31 cellular contexts compared by ENCODE assay signal in the genomic region with DNA sequence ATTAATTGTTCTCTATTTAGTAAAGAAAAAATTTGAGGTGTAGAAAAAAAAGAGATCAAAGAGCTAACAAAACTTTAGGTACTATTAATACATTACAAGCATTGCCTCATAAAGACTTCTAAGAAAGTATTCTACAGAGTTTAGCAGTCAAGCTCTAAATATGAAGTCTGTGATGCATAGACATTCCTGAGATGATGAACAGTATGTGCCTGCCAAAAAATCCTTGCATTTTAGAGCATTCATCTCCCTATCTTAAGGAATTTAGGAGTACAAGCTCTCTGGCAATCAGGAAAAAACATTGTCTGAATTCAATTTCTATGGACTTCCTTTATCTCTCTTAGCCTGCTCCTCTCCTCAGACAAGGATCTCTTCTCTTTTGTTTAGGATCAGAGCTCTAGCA.
DNase-seq lines count a peak whose midpoint lies in the region; ATAC-seq and TF ChIP-seq lines count a peak whose summit lies in the region.
"Had no signal": no experiment of that assay in that cellular context is flagged by ENCODE, and none has a peak within 500 bp of the region (broad histone marks: within the 10 kb centered on the region; RNA-seq: fewer than 3 reads in every experiment).

No MANE protein-coding gene starts in this region.

- H3K27ac ChIP-seq in HUES64 (ENCODE audit: low read depth, low read length): peak overlapping the region; percentile 52; the same call in 1 of the 2 replicates
- no peak overlapping the region for H3K27ac ChIP-seq in iPS-18a (ENCODE audit: low read length)
- H3K27ac ChIP-seq in aorta (ENCODE audit: low read depth in 1 of 2, low read length in 2 of 2): no peak overlapping the region
- H3K27ac ChIP-seq in testis: no peak overlapping the region
- H3K27ac ChIP-seq: A549, C4-2B, SJCRH30 had no signal

- no peaks in the 10 kb centered on the region for H3K4me1 Mint-ChIP-seq in CD14-positive monocyte
- H3K4me1 Mint-ChIP-seq: B cell; CD8-positive, alpha-beta memory T cell had no signal

- intact Hi-C loops in aorta (cut with DNase I): no loop called here
- intact Hi-C loops in testis (cut with DNase I; ENCODE audit: low total_unique reads): no loop called here
- intact Hi-C loops in CD14-positive monocyte (cut with micrococcal nuclease): no loop called here

- H3K9ac ChIP-seq in HUES64 (ENCODE audit: low read depth, low read length) (no peak overlapping the region), iPS-18a (ENCODE audit: low read length) (no peak overlapping the region)

- no peak overlapping the region for H3K27ac Mint-ChIP-seq in CD14-positive monocyte
- H3K27ac Mint-ChIP-seq: B cell; CD8-positive, alpha-beta memory T cell had no signal

- peaks cover 0 to 1% (median 0%) of the 10 kb centered on the region in 3 donors for H3K27me3 Mint-ChIP-seq in CD14-positive monocyte (ENCODE audit: low read depth in 3 of 3)
- H3K27me3 Mint-ChIP-seq: B cell; CD8-positive, alpha-beta memory T cell had no signal

- H3K36me3 Mint-ChIP-seq in CD14-positive monocyte: no peaks in the 10 kb centered on the region
- H3K36me3 Mint-ChIP-seq: CD8-positive, alpha-beta memory T cell had no signal

- H3K9me3 Mint-ChIP-seq in CD14-positive monocyte: peaks cover 0 to 9% (median 0%) of the 10 kb centered on the region in 7 donors

- H3K4me3 ChIP-seq in HUES64 (ENCODE audit: low read length): no peak overlapping the region
- no peak overlapping the region for H3K4me3 ChIP-seq in cardiac fibroblast (replicated peaks in 1 of 2; ENCODE audit: low read depth in 2 of 2, low read length in 2 of 2)
- peak overlapping the region; percentile 47 for H3K4me3 ChIP-seq in iPS-18a (ENCODE audit: low read length)
- no peak overlapping the region for H3K4me3 ChIP-seq in aorta (ENCODE audit: low read length in 2 of 2)
- H3K4me3 ChIP-seq in testis: no peak overlapping the region
- H3K4me3 ChIP-seq: A549, GM12878, SJCRH30 had no signal

- ATAC-seq in aorta (ENCODE audit: low FRiP score) (no peak), GM18861 (IDR thresholded peaks at IDR 0.05; ENCODE audit: unreplicated experiment) (no peak)
- ATAC-seq: A549, GM12878, HCT116, HepG2, PC-3, Right ventricle myocardium inferior, SK-N-SH treated with all-trans-retinoic acid at 6 μM for 48 hours had no signal

- TF ChIP-seq CTCF in cardiac fibroblast (IDR thresholded peaks at IDR 0.05; ENCODE audit: low read depth, low read length) (no peak), testis (IDR thresholded peaks at IDR 0.05) (no peak), CD14-positive monocyte (IDR thresholded peaks at IDR 0.05) (no peak)

- H3K9me3 ChIP-seq in HUES64 (ENCODE audit: insufficient read depth, low read depth, low read length): no peaks in the 10 kb centered on the region
- H3K9me3 ChIP-seq in iPS-18a (ENCODE audit: control insufficient read depth, low read depth, low read length): no peaks in the 10 kb centered on the region
- no peaks in the 10 kb centered on the region for H3K9me3 ChIP-seq in aorta (ENCODE audit: control insufficient read depth, low read length)
- H3K9me3 ChIP-seq in testis: no peaks in the 10 kb centered on the region
- H3K9me3 ChIP-seq: A549, SJCRH30 had no signal

- H3K36me3 ChIP-seq in HUES64 (ENCODE audit: insufficient read depth, low read length) (no peaks in the 10 kb centered on the region), iPS-18a (ENCODE audit: control insufficient read depth, low read depth, low read length) (no peaks in the 10 kb centered on the region), aorta (ENCODE audit: control insufficient read depth in 1 of 2, insufficient read depth in 2 of 2, low read length in 1 of 2) (no peaks in the 10 kb centered on the region), testis (ENCODE audit: low read depth, missing control alignments) (no peaks in the 10 kb centered on the region)
- H3K36me3 ChIP-seq: SJCRH30 had no signal

- no peak overlapping the region for H3K4me3 Mint-ChIP-seq in CD14-positive monocyte
- H3K4me3 Mint-ChIP-seq: B cell; CD8-positive, alpha-beta memory T cell had no signal

- H3K27me3 ChIP-seq in HUES64 (ENCODE audit: insufficient read depth, low read length) (peaks cover 18% of the 10 kb centered on the region), iPS-18a (ENCODE audit: control insufficient read depth, insufficient read depth, low read length) (peaks cover 11% of the 10 kb centered on the region), aorta (ENCODE audit: control insufficient read depth in 1 of 2, insufficient read depth in 2 of 2, low read length in 1 of 2) (peaks cover 0 to 1% of the 10 kb centered on the region in 2 donors), testis (no peaks in the 10 kb centered on the region)
- H3K27me3 ChIP-seq: SJCRH30 had no signal

- DNase-seq in cardiac fibroblast (ENCODE audit: low read depth in 2 of 2) (peak; percentile 1 to 15), non-pigmented ciliary epithelial cell (ENCODE audit: low read depth) (peak; percentile 2), aorta (no peak), testis (no peak), CD14-positive monocyte (ENCODE audit: low spot score) (no peak)
- DNase-seq: CD8-positive, alpha-beta memory T cell; DMS 273 treated with DMSO at 0.1 percent for 48 hours; DMS79; EL; GDM1; Karpas-422; NCI-H1092; NCI-H1417 treated with DMSO at 0.1 percent for 48 hours; NCI-H1694 treated with DMSO at 0.1 percent for 48 hours; NCI-H2081 treated with DMSO at 0.1 percent for 48 hours; NCI-H2171; NCI-H524 treated with DMSO at 0.1 percent for 48 hours; NCI-H774; PC-3; SJCRH30 had no signal

- no peak for TF ChIP-seq POLR2A in testis (IDR thresholded peaks at IDR 0.05)

- H3K4me1 ChIP-seq in HUES64 (ENCODE audit: insufficient read depth, low read length): peaks cover 40% of the 10 kb centered on the region
- H3K4me1 ChIP-seq in iPS-18a (ENCODE audit: control insufficient read depth, low read depth, low read length): peaks cover 35% of the 10 kb centered on the region
- no peaks in the 10 kb centered on the region for H3K4me1 ChIP-seq in aorta (ENCODE audit: control insufficient read depth in 1 of 2, insufficient read depth in 2 of 2, low read length in 2 of 2)
- no peaks in the 10 kb centered on the region for H3K4me1 ChIP-seq in testis
- H3K4me1 ChIP-seq: A549, SJCRH30 had no signal

Comparison
In these comparisons a context has a peak if more than half of its experiments do, and no peak if none do; other contexts are left out.
1. DNase-seq: peak in cardiac fibroblast (2 of 2) and non-pigmented ciliary epithelial cell (single experiment); none in aorta (0 of 2), testis (single experiment) and CD14-positive monocyte (single experiment).